ENCODE assay signal across 2 cellular contexts in genomic region chr14:103112488-103113243, GRCh38.
TF ChIP-seq lines count a peak whose summit lies in the region.

No MANE protein-coding gene starts in this region.

TF ChIP-seq in IMR-90, 13 proteins besides CTCF, POLR2A, EP300 and RAD21:
- no peak for TF ChIP-seq USF2 (IDR thresholded peaks at IDR 0.05; ENCODE audit: low read depth, low read length)
- no peak for TF ChIP-seq ELK1 (IDR thresholded peaks at IDR 0.05; ENCODE audit: borderline replicate concordance, low read depth, low read length)
- TF ChIP-seq RFX5 (IDR thresholded peaks at IDR 0.05; ENCODE audit: low read depth, low read length): no peak
- no peak for TF ChIP-seq MAFK (IDR thresholded peaks at IDR 0.05; ENCODE audit: low read depth, low read length)
- TF ChIP-seq CHD1 (IDR thresholded peaks at IDR 0.05; ENCODE audit: low read depth, low read length): no peak
- TF ChIP-seq FOS (IDR thresholded peaks at IDR 0.05; ENCODE audit: low read depth, low read length): no peak
- no peak for TF ChIP-seq NFE2L2 (IDR thresholded peaks at IDR 0.05; ENCODE audit: low read depth, low read length)
- TF ChIP-seq RCOR1 (IDR thresholded peaks at IDR 0.05; ENCODE audit: insufficient replicate concordance, low read length): no peak
- TF ChIP-seq MAZ (IDR thresholded peaks at IDR 0.05; ENCODE audit: borderline replicate concordance, low read depth, low read length): no peak
- TF ChIP-seq SMC3 (IDR thresholded peaks at IDR 0.05; ENCODE audit: low read depth, low read length): no peak

TF ChIP-seq in SK-N-SH, 30 proteins besides CTCF, POLR2A, EP300 and RAD21:
- TF ChIP-seq CHD2 (IDR thresholded peaks at IDR 0.05; ENCODE audit: low read length, partially characterized antibody) (peak; percentile 31), MXI1 (IDR thresholded peaks at IDR 0.05; ENCODE audit: low read depth, low read length) (no peak)
